Comparison of ENCODE assay signal across 18 cellular contexts in genomic region chr7:142177869-142178268, GRCh38.
A peak's percentile ranks its signal among the peaks of the same experiment; 100 is the strongest.
DNase-seq lines count a peak whose midpoint lies in the region; ATAC-seq and TF ChIP-seq lines count a peak whose summit lies in the region.
"Had no signal": no experiment of that assay in that cellular context is flagged by ENCODE, and none has a peak within 500 bp of the region (broad histone marks: within the 10 kb centered on the region; RNA-seq: fewer than 3 reads in every experiment).

No MANE protein-coding gene starts in this region.

- no peaks in the 10 kb centered on the region for H3K9me3 ChIP-seq in A673 (ENCODE audit: low read depth, low read length, poor library complexity, severe bottlenecking)
- H3K9me3 ChIP-seq: upper lobe of left lung had no signal

- H3K4me3 ChIP-seq in A673 (ENCODE audit: low read depth, low read length, poor library complexity, severe bottlenecking) (no peak overlapping the region), astrocyte of the cerebellum (ENCODE audit: low read depth, low read length) (no peak overlapping the region)
- H3K4me3 ChIP-seq: right atrium auricular region, upper lobe of left lung had no signal

- no peak overlapping the region for H3K27ac ChIP-seq in A673 (ENCODE audit: low read depth, low read length, poor library complexity, severe bottlenecking)
- H3K27ac ChIP-seq: right atrium auricular region, upper lobe of left lung, WERI-Rb-1 had no signal

- peak; percentile 61 for ATAC-seq in GM18868 (IDR thresholded peaks at IDR 0.05; ENCODE audit: unreplicated experiment)
- no peak for ATAC-seq in activated CD4-positive, CD25-positive, alpha-beta regulatory T cell treated with anti-CD3 and anti-CD28 coated beads, Interleukin-2, amount 50 U/mL, for 24 hours
- ATAC-seq: HCT116 had no signal

- H3K36me3 ChIP-seq in A673 (ENCODE audit: insufficient read depth, low read length, poor library complexity, severe bottlenecking): no peaks in the 10 kb centered on the region
- H3K36me3 ChIP-seq: right atrium auricular region, upper lobe of left lung, WERI-Rb-1 had no signal

- peak; percentile 34 for DNase-seq in A673 (ENCODE audit: low spot score)
- DNase-seq in M059J (ENCODE audit: low read depth): peak; percentile 63
- peak; percentile 60 for DNase-seq in astrocyte of the cerebellum (ENCODE audit: low read depth)
- no peak for DNase-seq in 8988T
- DNase-seq in effector CD4-positive, alpha-beta T cell: no peak
- no peak for DNase-seq in NCI-H510A treated with DMSO at 0.1 percent for 48 hours (lab: John Stamatoyannopoulos, UW)
- DNase-seq: activated CD4-positive, alpha-beta T cell treated with anti-CD3 and anti-CD28 coated beads, Interleukin-2, amount 50 U/mL, for 48 hours; CD8-positive, alpha-beta memory T cell; DMS79; glutamatergic neuron; Right ventricle myocardium superior; stimulated activated naive CD4-positive, alpha-beta T cell treated with Interleukin-2 at 50 U/mL for 16 hours; upper lobe of left lung; WERI-Rb-1 had no signal

- CTCF ChIA-PET in A673 (lab: Charles Lee): no interaction called here

- no peaks in the 10 kb centered on the region for H3K4me1 ChIP-seq in A673 (ENCODE audit: insufficient read depth, low read length, poor library complexity, severe bottlenecking)
- H3K4me1 ChIP-seq: right atrium auricular region, upper lobe of left lung had no signal

- intact Hi-C loops in A673 (cut with micrococcal nuclease; ENCODE audit: unreplicated experiment): no loop called here

- POLR2A ChIA-PET in A673 (lab: Charles Lee; ENCODE audit: low non-redundant PET): no interaction called here

- no TSS peak for BruUV-seq in A673 (replicated peaks; lab: Mats Ljungman, UMichigan)

- in situ Hi-C loops in astrocyte of the cerebellum (cut with HindIII; ENCODE audit: low sequenced_read_pairs): no loop called here

- H3K27me3 ChIP-seq in A673 (replicated peaks; ENCODE audit: insufficient read depth, low read depth, low read length, poor library complexity): no peaks in the 10 kb centered on the region
- H3K27me3 ChIP-seq: right atrium auricular region, upper lobe of left lung had no signal

- no peak for TF ChIP-seq CTCF in A673 (conservative IDR thresholded peaks at IDR 0.05; ENCODE audit: low read depth, low read length)
- no peak for TF ChIP-seq CTCF in astrocyte of the cerebellum (IDR thresholded peaks at IDR 0.05; ENCODE audit: low read depth, low read length, missing control alignments)

Comparison
In these comparisons a context has a peak if more than half of its experiments do, and no peak if none do; other contexts are left out.
1. DNase-seq: peak in A673 (single experiment), M059J (single experiment) and astrocyte of the cerebellum (single experiment); none in 8988T (single experiment), effector CD4-positive, alpha-beta T cell (single experiment) and NCI-H510A treated with DMSO at 0.1 percent for 48 hours (single experiment).